ENCODE assay signal across 8 cellular contexts in the genomic region with DNA sequence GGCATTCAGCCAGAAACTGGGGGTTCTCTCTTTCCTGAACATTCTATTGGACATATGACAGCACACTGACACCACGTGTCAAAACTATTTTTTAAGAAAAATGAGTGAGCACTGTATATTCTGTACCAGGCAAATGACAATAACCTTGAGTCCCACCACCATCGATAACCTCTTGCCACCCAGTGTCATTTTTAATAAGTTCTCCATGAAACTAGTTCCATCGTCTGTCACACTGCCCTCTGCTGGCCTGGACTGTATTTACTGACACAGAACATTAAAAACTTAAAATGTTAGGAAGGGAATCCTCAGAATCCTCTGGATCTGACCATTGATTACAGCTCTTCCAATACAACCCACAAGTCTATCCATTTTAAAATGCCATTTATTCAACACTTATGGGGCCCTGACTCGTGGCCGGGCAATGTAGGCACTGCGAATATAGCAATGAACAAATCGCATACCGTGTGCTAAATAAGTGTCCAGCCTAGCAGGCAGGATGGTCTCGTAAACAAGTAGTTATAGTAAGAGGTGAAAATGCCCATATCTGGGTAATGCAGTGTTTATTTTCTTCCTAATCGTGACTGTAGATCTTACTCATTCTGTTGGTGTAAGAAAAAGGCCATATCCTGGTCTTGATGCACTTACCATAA. TPM values are rescaled to one million over a fixed set of nuclear protein-coding genes. Genes with fewer than 3 reads are reported as not detected.
DNase-seq lines count a peak whose midpoint lies in the region; ATAC-seq, FAIRE-seq and TF ChIP-seq lines count a peak whose summit lies in the region.

No MANE protein-coding gene starts in this region.

- no peak overlapping the region for H2AFZ ChIP-seq in HepG2 (ENCODE audit: low read length)

- TF ChIP-seq POLR2A in HepG2 (IDR thresholded peaks at IDR 0.05; ENCODE audit: insufficient read depth in 1 of 2, low read depth in 2 of 2, low read length in 2 of 2), result no peak

- BruUV-seq in HepG2 (replicated peaks; lab: Mats Ljungman, UMichigan), result no TSS peak

- H3K27me3 ChIP-seq in DOHH2 (ENCODE audit: control insufficient read depth, low read length) (no peaks in the 10 kb centered on the region), HepG2 (ENCODE audit: control insufficient read depth in 1 of 2, insufficient read depth in 2 of 2, low read length in 2 of 2) (no peaks in the 10 kb centered on the region; a peak in 1 of 5 replicates)

- no peaks in the 10 kb centered on the region for H3K9me2 ChIP-seq in DOHH2 (replicated peaks; ENCODE audit: control insufficient read depth, low read length)

- H3K4me2 ChIP-seq in DOHH2 (ENCODE audit: low read length) (no peak overlapping the region), HepG2 (ENCODE audit: low read depth, low read length) (no peak overlapping the region)

- H3K9me3 ChIP-seq in DOHH2 (ENCODE audit: control insufficient read depth, insufficient read depth, low read length), result no peaks in the 10 kb centered on the region
- no peaks in the 10 kb centered on the region for H3K9me3 ChIP-seq in HepG2 (ENCODE audit: low read length)

- DNase-seq in T-cell (peak in 22 of 34 experiments; percentile 2 to 39 (median 14)), cerebellum (ENCODE audit: low spot score) (peak; percentile 25), HepG2 (ENCODE audit: low spot score) (peak; percentile 23), NCI-H187 (lab: John Stamatoyannopoulos, UW) (no peak)
- peak; percentile 10 for DNase-seq in stimulated activated CD8-positive, alpha-beta memory T cell treated with anti-CD3 and anti-CD28 coated beads, Interleukin-15, amount 100 ng/mL, for 1 hour (ENCODE audit: low read depth)
- DNase-seq in central memory CD4-positive, alpha-beta T cell, result no peak

- H3K9ac ChIP-seq in HepG2 (ENCODE audit: insufficient read depth, low read depth, low read length), result no peak overlapping the region

- CTCF ChIA-PET in T-cell (lab: Charles Lee), result no interaction called here
- CTCF ChIA-PET in HepG2 (lab: Yijun Ruan, JAX; ENCODE audit: low intra/inter-chr PET ratio, low total read pairs), result interaction anchor here (1.6 to 1.8 kb wide), 2 partner anchors 208 to 497 kb away, joined by 3 to 17 read pairs; no protein-coding TSS in a partner anchor

- intact Hi-C loops in HepG2 (cut with micrococcal nuclease; ENCODE audit: unreplicated experiment), result loop anchor here (1.0 kb wide), 2 partner anchors 257 to 497 kb away; no protein-coding TSS in a partner anchor

- H3K79me2 ChIP-seq in DOHH2 (ENCODE audit: control insufficient read depth, low read length) (no peaks in the 10 kb centered on the region), HepG2 (ENCODE audit: insufficient read depth, low read length) (no peaks in the 10 kb centered on the region)

- H3K4me1 Mint-ChIP-seq in T-cell, result no peaks in the 10 kb centered on the region

- H4K20me1 ChIP-seq in DOHH2 (ENCODE audit: control insufficient read depth, insufficient read depth, low read depth, low read length) (no peaks in the 10 kb centered on the region), HepG2 (ENCODE audit: insufficient read depth, low read length) (no peaks in the 10 kb centered on the region)

- in situ Hi-C loops in HepG2 (cut with HindIII; ENCODE audit: extremely low pct_ligation_motif_present, low pct_unique_long_range_greater_than_20kb), result loop anchor here (25.0 kb wide), 1 partner anchor 492 kb away; a partner anchor contains a TSS

- no peak for TF ChIP-seq RAD21 in HepG2 (CRISPR knock-in tag; IDR thresholded peaks at IDR 0.05)

- TF ChIP-seq CTCF in DOHH2 (IDR thresholded peaks at IDR 0.05; ENCODE audit: low read depth, low read length, poor library complexity, severe bottlenecking) (peak; percentile 83), HepG2 (CRISPR knock-in tag; IDR thresholded peaks at IDR 0.05) (peak; percentile 55)

- H3K4me3 ChIP-seq in DOHH2 (ENCODE audit: low read length), result no peak overlapping the region
- H3K4me3 ChIP-seq in HepG2 (replicated peaks in 1 of 3; ENCODE audit: insufficient read depth in 1 of 3, low read depth in 2 of 3, low read length in 3 of 3), result no peak overlapping the region

- 32% methylated on average over 10 of the region's 10 CpGs for WGBS in HepG2 (ENCODE audit: low lambda C conversion rate)

- FAIRE-seq in HepG2 (lab: Jason Lieb, UNC), result peak; percentile 59

- H3K27ac ChIP-seq in DOHH2 (ENCODE audit: low read depth, low read length) (no peak overlapping the region), HepG2 (ENCODE audit: extremely low read length, insufficient read depth, low read length) (no peak overlapping the region)

- ATAC-seq in HG03354 (IDR thresholded peaks at IDR 0.05; ENCODE audit: poor library complexity, severe bottlenecking, unreplicated experiment) (peak; percentile 53), T-cell (replicated peaks in 1 of 4) (no peak), HepG2 (peak; percentile 34; the same call in 1 of the 3 replicates)

- no peak overlapping the region for H3K4me3 Mint-ChIP-seq in T-cell

- no peaks in the 10 kb centered on the region for H3K36me3 ChIP-seq in DOHH2 (ENCODE audit: control insufficient read depth, low read length)
- no peaks in the 10 kb centered on the region for H3K36me3 ChIP-seq in HepG2 (replicated peaks in 1 of 2; ENCODE audit: control insufficient read depth in 1 of 2, insufficient read depth in 2 of 2, low read length in 2 of 2)

- H3F3A ChIP-seq in DOHH2 (ENCODE audit: control insufficient read depth, insufficient read depth), result no peaks in the 10 kb centered on the region

- H3K4me1 ChIP-seq in DOHH2 (ENCODE audit: control insufficient read depth, low read length), result no peaks in the 10 kb centered on the region; the same call in 1 of the 2 replicates
- no peaks in the 10 kb centered on the region for H3K4me1 ChIP-seq in HepG2 (ENCODE audit: insufficient read depth, low read length)

- TF ChIP-seq EP300 in HepG2 (IDR thresholded peaks at IDR 0.05; ENCODE audit: low read depth in 2 of 2, low read length in 2 of 2) (no peak), HepG2 (CRISPR knock-in tag; IDR thresholded peaks at IDR 0.05; ENCODE audit: borderline replicate concordance) (no peak)

- H3K27ac Mint-ChIP-seq in T-cell, result no peak overlapping the region

- peaks cover 2 to 10% of the 10 kb centered on the region in 2 donors for H3K27me3 Mint-ChIP-seq in T-cell

- POLR2A ChIA-PET in T-cell (lab: Charles Lee), result no interaction called here
- POLR2A ChIA-PET in HepG2 (lab: Yijun Ruan, JAX), result no interaction called here

- H3K9me3 Mint-ChIP-seq in T-cell, result no peaks in the 10 kb centered on the region

- H3K36me3 Mint-ChIP-seq in T-cell, result no peaks in the 10 kb centered on the region

TF ChIP-seq in HepG2, 621 proteins besides CTCF, POLR2A, EP300 and RAD21 (continues in another document):
- TF ChIP-seq, protein P1, sequence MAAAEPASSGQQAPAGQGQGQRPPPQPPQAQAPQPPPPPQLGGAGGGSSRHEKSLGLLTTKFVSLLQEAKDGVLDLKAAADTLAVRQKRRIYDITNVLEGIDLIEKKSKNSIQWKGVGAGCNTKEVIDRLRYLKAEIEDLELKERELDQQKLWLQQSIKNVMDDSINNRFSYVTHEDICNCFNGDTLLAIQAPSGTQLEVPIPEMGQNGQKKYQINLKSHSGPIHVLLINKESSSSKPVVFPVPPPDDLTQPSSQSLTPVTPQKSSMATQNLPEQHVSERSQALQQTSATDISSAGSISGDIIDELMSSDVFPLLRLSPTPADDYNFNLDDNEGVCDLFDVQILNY (CRISPR knock-in tag; conservative IDR thresholded peaks at IDR 0.05), result no peak
- TF ChIP-seq KAT2B (IDR thresholded peaks at IDR 0.05; ENCODE audit: borderline replicate concordance, low read depth, low read length) (no peak), SMC3 (IDR thresholded peaks at IDR 0.05; ENCODE audit: low read length) (peak; percentile 53), SP4 (CRISPR knock-in tag; IDR thresholded peaks at IDR 0.05) (no peak), ZNF136 (CRISPR knock-in tag; IDR thresholded peaks at IDR 0.05; ENCODE audit: low read depth) (no peak), SIN3A (IDR thresholded peaks at IDR 0.05; ENCODE audit: borderline replicate concordance, low read depth, low read length) (no peak), STAG1 (CRISPR knock-in tag; IDR thresholded peaks at IDR 0.05) (peak; percentile 33; the same call in 1 of the 2 replicates)
- TF ChIP-seq, protein P2, sequence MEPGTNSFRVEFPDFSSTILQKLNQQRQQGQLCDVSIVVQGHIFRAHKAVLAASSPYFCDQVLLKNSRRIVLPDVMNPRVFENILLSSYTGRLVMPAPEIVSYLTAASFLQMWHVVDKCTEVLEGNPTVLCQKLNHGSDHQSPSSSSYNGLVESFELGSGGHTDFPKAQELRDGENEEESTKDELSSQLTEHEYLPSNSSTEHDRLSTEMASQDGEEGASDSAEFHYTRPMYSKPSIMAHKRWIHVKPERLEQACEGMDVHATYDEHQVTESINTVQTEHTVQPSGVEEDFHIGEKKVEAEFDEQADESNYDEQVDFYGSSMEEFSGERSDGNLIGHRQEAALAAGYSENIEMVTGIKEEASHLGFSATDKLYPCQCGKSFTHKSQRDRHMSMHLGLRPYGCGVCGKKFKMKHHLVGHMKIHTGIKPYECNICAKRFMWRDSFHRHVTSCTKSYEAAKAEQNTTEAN (CRISPR knock-in tag; conservative IDR thresholded peaks at IDR 0.05), result no peak

RNA-seq across cellular contexts. Expression of a gene that starts 35.9 kb away (rescaled TPM):
- not detected for total RNA-seq in T-cell
- 16.2 TPM for total RNA-seq in cerebellum
- total RNA-seq in HepG2 (2016; rRNA removed; fragmentation: Illumina TruSeq; extraction: Trizol), result not detected in 2 replicates
- total RNA-seq in HepG2 (2016; cell fraction: cytosol; rRNA removed; fragmentation: Illumina TruSeq; extraction: Trizol; ENCODE audit: low read depth), result not detected in 2 replicates
- total RNA-seq in HepG2 (2016; cell fraction: insoluble cytoplasmic fraction; rRNA removed; fragmentation: Illumina TruSeq; extraction: Trizol), result not detected in 2 replicates
- total RNA-seq in HepG2 (2016; cell fraction: membrane; rRNA removed; fragmentation: Illumina TruSeq; extraction: Trizol), result not detected in 2 replicates
- not detected in 2 replicates for total RNA-seq in HepG2 (2016; cell fraction: nucleus; rRNA removed; fragmentation: Illumina TruSeq; extraction: Trizol)
- polyA plus RNA-seq in HepG2 (2011; rRNA removed), result not detected in 2 replicates
- polyA plus RNA-seq in HepG2 (2011; cell fraction: cytosol; rRNA removed), result not detected in 2 replicates
- polyA plus RNA-seq in HepG2 (2011; cell fraction: nucleus; rRNA removed), result not detected in 2 replicates
- 1.3 and 1.9 TPM in 2 replicates for polyA plus RNA-seq in HepG2 (2012)
- polyA plus RNA-seq in HepG2 (2016; cell fraction: cytosol; fragmentation: Illumina TruSeq; extraction: Trizol; ENCODE audit: low read depth), result not detected in 2 replicates
- polyA plus RNA-seq in HepG2 (2016; cell fraction: insoluble cytoplasmic fraction; fragmentation: Illumina TruSeq; extraction: Trizol; ENCODE audit: low read depth), result not detected in 2 replicates
- not detected in 2 replicates for polyA plus RNA-seq in HepG2 (2016; cell fraction: membrane; fragmentation: Illumina TruSeq; extraction: Trizol; ENCODE audit: low read depth)
- not detected in 2 replicates for polyA plus RNA-seq in HepG2 (2016; cell fraction: nucleus; fragmentation: Illumina TruSeq; extraction: Trizol; ENCODE audit: insufficient read depth, low read depth)
- 0.30 TPM in 1 of 2 replicates, not detected in the other for polyA minus RNA-seq in HepG2 (2011; rRNA and poly(A)+ RNA removed; ENCODE audit: low replicate concordance)
- polyA minus RNA-seq in HepG2 (2011; cell fraction: cytosol; rRNA and poly(A)+ RNA removed), result not detected in 2 replicates
- under 0.01 TPM in 1 of 2 replicates, not detected in the other for polyA minus RNA-seq in HepG2 (2011; cell fraction: nucleus; rRNA and poly(A)+ RNA removed)

Comparison
In these comparisons a context has a peak if more than half of its experiments do, and no peak if none do; other contexts are left out.
1. ATAC-seq: peak in HG03354 (single experiment) and HepG2 (single experiment); none in T-cell (0 of 4).
2. DNase-seq: peak in T-cell (22 of 34), cerebellum (single experiment), HepG2 (single experiment) and stimulated activated CD8-positive, alpha-beta memory T cell treated with anti-CD3 and anti-CD28 coated beads, Interleukin-15, amount 100 ng/mL, for 1 hour (single experiment); none in central memory CD4-positive, alpha-beta T cell (single experiment) and NCI-H187 (0 of 2).
3. RNA of a gene that starts 35.9 kb away (total RNA-seq): 16.2 TPM in cerebellum (single experiment); not detected in T-cell and not detected in HepG2; every median in the first group is over 10 times any median in the second.